Comparison of ENCODE assay signal across 12 cellular contexts in the genomic region with DNA sequence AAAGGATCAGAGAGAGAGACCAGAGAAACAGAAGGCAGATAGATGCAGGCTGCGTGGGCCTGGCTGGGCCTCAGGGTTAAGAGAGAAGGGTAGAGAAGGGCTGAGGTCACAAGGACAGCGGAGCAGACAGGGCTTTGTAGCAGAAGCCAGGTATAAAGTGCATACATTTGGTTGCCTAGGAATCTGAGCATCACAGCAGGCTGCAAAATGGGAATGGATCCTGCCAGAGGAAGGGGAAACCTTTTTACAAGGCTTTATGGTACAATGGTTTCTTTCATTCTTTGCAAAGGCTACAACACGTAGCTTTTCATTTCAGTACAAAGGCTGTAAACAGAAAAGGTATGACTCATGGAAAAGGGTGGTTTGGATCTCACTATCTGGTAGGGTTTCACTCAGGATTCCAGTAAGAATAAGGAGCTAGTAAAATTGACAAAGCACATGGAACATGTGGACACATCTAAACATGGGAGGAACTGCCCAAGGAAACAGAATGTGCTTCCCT.
DNase-seq lines count a peak whose midpoint lies in the region; ATAC-seq, FAIRE-seq and TF ChIP-seq lines count a peak whose summit lies in the region.
"Had no signal": no experiment of that assay in that cellular context is flagged by ENCODE, and none has a peak within 500 bp of the region (broad histone marks: within the 10 kb centered on the region; RNA-seq: fewer than 3 reads in every experiment).

No MANE protein-coding gene starts in this region.

- TF ChIP-seq POLR2A in GM12892 (IDR thresholded peaks at IDR 0.05; ENCODE audit: low read depth, low read length), result no peak

- intact Hi-C loops in activated CD4-positive, alpha-beta memory T cell treated with anti-CD3 and anti-CD28 coated beads for 36 hours (cut with micrococcal nuclease), result no loop called here

- no peak for ATAC-seq in HG02642 (IDR thresholded peaks at IDR 0.05; ENCODE audit: poor library complexity, unreplicated experiment)
- ATAC-seq in GM21423 (IDR thresholded peaks at IDR 0.05; ENCODE audit: unreplicated experiment), result no peak
- no peak for ATAC-seq in omental fat pad (ENCODE audit: low FRiP score)

- CTCF ChIA-PET in activated CD4-positive, alpha-beta memory T cell treated with anti-CD3 and anti-CD28 coated beads for 36 hours (lab: Charles Lee), result no interaction called here

- H3K4me1 Mint-ChIP-seq in neural crest cell, result peaks cover 15% of the 10 kb centered on the region
- H3K4me1 Mint-ChIP-seq in activated CD4-positive, alpha-beta memory T cell treated with anti-CD3 and anti-CD28 coated beads for 36 hours (ENCODE audit: low read depth), result peaks cover 2% of the 10 kb centered on the region
- H3K4me1 Mint-ChIP-seq: IgD-negative memory B cell had no signal

- peaks cover 12% of the 10 kb centered on the region for H3K36me3 Mint-ChIP-seq in neural crest cell (ENCODE audit: low read depth)
- no peaks in the 10 kb centered on the region for H3K36me3 Mint-ChIP-seq in activated CD4-positive, alpha-beta memory T cell treated with anti-CD3 and anti-CD28 coated beads for 36 hours
- H3K36me3 Mint-ChIP-seq: IgD-negative memory B cell had no signal

- peak; percentile 17 for FAIRE-seq in GM12892 (lab: Jason Lieb, UNC)
- FAIRE-seq: endometrium had no signal

- no peaks in the 10 kb centered on the region for H3K27me3 Mint-ChIP-seq in neural crest cell (ENCODE audit: low read depth)
- H3K27me3 Mint-ChIP-seq in activated CD4-positive, alpha-beta memory T cell treated with anti-CD3 and anti-CD28 coated beads for 36 hours, result no peaks in the 10 kb centered on the region

- no peak for DNase-seq in GM12892 (ENCODE audit: insufficient read length)
- peak; percentile 21 for DNase-seq in NCI-H146 treated with DMSO at 0.1 percent for 48 hours (lab: John Stamatoyannopoulos, UW; ENCODE audit: unreplicated experiment)
- DNase-seq in epithelial cell of esophagus (ENCODE audit: low read depth), result peak; percentile 34
- no peak for DNase-seq in neural crest cell (ENCODE audit: low read depth, low spot score)
- DNase-seq in activated CD4-positive, alpha-beta memory T cell treated with anti-CD3 and anti-CD28 coated beads for 36 hours, result no peak
- no peak for DNase-seq in omental fat pad (ENCODE audit: low spot score)
- DNase-seq: DND-41 had no signal

- no peak overlapping the region for H3K4me3 Mint-ChIP-seq in neural crest cell
- no peak overlapping the region for H3K4me3 Mint-ChIP-seq in activated CD4-positive, alpha-beta memory T cell treated with anti-CD3 and anti-CD28 coated beads for 36 hours
- H3K4me3 Mint-ChIP-seq: IgD-negative memory B cell had no signal

- peaks cover 4% of the 10 kb centered on the region for H3K9me3 Mint-ChIP-seq in neural crest cell
- no peaks in the 10 kb centered on the region for H3K9me3 Mint-ChIP-seq in activated CD4-positive, alpha-beta memory T cell treated with anti-CD3 and anti-CD28 coated beads for 36 hours
- H3K9me3 Mint-ChIP-seq: IgD-negative memory B cell had no signal

- H3K27ac Mint-ChIP-seq in neural crest cell (ENCODE audit: unreplicated experiment), result peak overlapping the region; percentile 81
- no peak overlapping the region for H3K27ac Mint-ChIP-seq in activated CD4-positive, alpha-beta memory T cell treated with anti-CD3 and anti-CD28 coated beads for 36 hours
- H3K27ac Mint-ChIP-seq: IgD-negative memory B cell had no signal

- no peak for TF ChIP-seq CTCF in epithelial cell of esophagus (IDR thresholded peaks at IDR 0.05; ENCODE audit: insufficient read depth, low read depth, low read length, missing control alignments)
- TF ChIP-seq CTCF in neural crest cell (conservative IDR thresholded peaks at IDR 0.05), result no peak
- no peak for TF ChIP-seq CTCF in omental fat pad (IDR thresholded peaks at IDR 0.05)

- H3K4me3 ChIP-seq in epithelial cell of esophagus (ENCODE audit: low read length), result no peak overlapping the region
- H3K4me3 ChIP-seq: SK-N-MC had no signal

- POLR2A ChIA-PET in activated CD4-positive, alpha-beta memory T cell treated with anti-CD3 and anti-CD28 coated beads for 36 hours (lab: Charles Lee), result no interaction called here

Comparison
In these comparisons a context has a peak if more than half of its experiments do, and no peak if none do; other contexts are left out.
1. DNase-seq: peak in NCI-H146 treated with DMSO at 0.1 percent for 48 hours (single experiment) and epithelial cell of esophagus (single experiment); none in GM12892 (single experiment), neural crest cell (single experiment), activated CD4-positive, alpha-beta memory T cell treated with anti-CD3 and anti-CD28 coated beads for 36 hours (single experiment) and omental fat pad (single experiment).